12 cellular contexts compared by ENCODE assay signal in genomic region chr2:54983345-54984235, GRCh38.
DNase-seq lines count a peak whose midpoint lies in the region; ATAC-seq and TF ChIP-seq lines count a peak whose summit lies in the region.
"Had no signal": no experiment of that assay in that cellular context is flagged by ENCODE, and none has a peak within 500 bp of the region (broad histone marks: within the 10 kb centered on the region; RNA-seq: fewer than 3 reads in every experiment).

No MANE protein-coding gene starts in this region.

- H4K20me1 ChIP-seq in IMR-90 (ENCODE audit: insufficient read depth, low read length): peaks cover 98% of the 10 kb centered on the region

- no peak overlapping the region for H4K91ac ChIP-seq in IMR-90 (ENCODE audit: insufficient read depth, low read depth, low read length)

- peaks cover 32% of the 10 kb centered on the region for H3K36me3 Mint-ChIP-seq in type B pancreatic cell

- H2BK5ac ChIP-seq in IMR-90 (ENCODE audit: low read depth, low read length, poor library complexity, severe bottlenecking): peak overlapping the region; percentile 36

- H2BK120ac ChIP-seq in IMR-90 (ENCODE audit: low read depth, low read length): no peak overlapping the region

- no peak for TF ChIP-seq RAD21 in IMR-90 (IDR thresholded peaks at IDR 0.05; ENCODE audit: low read length)

- no peaks in the 10 kb centered on the region for H3K9me3 Mint-ChIP-seq in type B pancreatic cell
- H3K9me3 Mint-ChIP-seq: T-cell had no signal

- no peak overlapping the region for H4K5ac ChIP-seq in IMR-90 (ENCODE audit: low read depth, low read length)

- H3K4me1 ChIP-seq in ACC112 (ENCODE audit: control insufficient read depth, insufficient read depth, low read length, unreplicated experiment) (peaks cover 38% of the 10 kb centered on the region), IMR-90 (ENCODE audit: control insufficient read depth, insufficient read depth, low read length) (peaks cover 14% of the 10 kb centered on the region), breast epithelium (peaks cover 0 to 23% of the 10 kb centered on the region in 2 donors)

- H3K4me3 ChIP-seq in ACC112 (ENCODE audit: low read depth, low read length) (no peak overlapping the region; the same call in 1 of the 2 replicates), IMR-90 (ENCODE audit: insufficient read depth, low read depth, low read length) (no peak overlapping the region), breast epithelium (no peak overlapping the region)
- H3K4me3 ChIP-seq: body of pancreas had no signal

- DNase-seq in IMR-90: no peak
- no peak for DNase-seq in breast epithelium (ENCODE audit: low spot score in 2 of 2)
- peak; percentile 41 for DNase-seq in iris pigment epithelial cell (ENCODE audit: low read depth)
- DNase-seq in DMS153 (lab: John Stamatoyannopoulos, UW): no peak
- DNase-seq in LoVo (ENCODE audit: low spot score): no peak
- DNase-seq in type B pancreatic cell (ENCODE audit: extremely low spot score, unreplicated experiment): no peak
- DNase-seq in GM13977 (ENCODE audit: low spot score): no peak
- DNase-seq: body of pancreas, mesendoderm, NCI-H69, T-cell had no signal

- WGBS in IMR-90 (ENCODE audit: extremely low coverage in 2 of 2, insufficient read length in 1 of 2), 2 experiments: 100% methylated on average over 1 of the region's 3 CpGs; no CpG with 5 or more reads in 1 of the 2 experiments

- H3K79me2 ChIP-seq in ACC112 (ENCODE audit: control insufficient read depth, insufficient read depth, low read length, unreplicated experiment): peaks cover 89% of the 10 kb centered on the region

- no peak overlapping the region for H2AK9ac ChIP-seq in IMR-90 (replicated peaks; ENCODE audit: low read depth, low read length, poor library complexity)

- H3K27ac Mint-ChIP-seq in type B pancreatic cell: no peak overlapping the region

- no peak overlapping the region for H3K4ac ChIP-seq in IMR-90 (ENCODE audit: low read depth, low read length)

- no peak overlapping the region for H4K8ac ChIP-seq in IMR-90 (ENCODE audit: low read depth in 2 of 2, low read length in 2 of 2)

- in situ Hi-C loops in IMR-90 (cut with MboI; ENCODE audit: low sequenced_read_pairs): no loop called here
- in situ Hi-C loops in GM13977 (cut with MboI; ENCODE audit: low pct_unique_long_range_greater_than_20kb, low sequenced_read_pairs, unreplicated experiment): no loop called here

- H3K9me1 ChIP-seq in IMR-90 (ENCODE audit: insufficient read depth, low read length): peaks cover 8% of the 10 kb centered on the region

- H3K4me3 Mint-ChIP-seq in type B pancreatic cell: no peak overlapping the region
- H3K4me3 Mint-ChIP-seq: T-cell had no signal

- no peak overlapping the region for H3K14ac ChIP-seq in IMR-90 (replicated peaks; ENCODE audit: low read depth, low read length)

- no peak overlapping the region for H3K9ac ChIP-seq in IMR-90 (ENCODE audit: low read depth, low read length)

- H3K36me3 ChIP-seq in ACC112 (ENCODE audit: insufficient read depth, low read length): peaks cover 54% of the 10 kb centered on the region
- peaks cover 21% of the 10 kb centered on the region for H3K36me3 ChIP-seq in IMR-90 (ENCODE audit: control insufficient read depth, insufficient read depth, low read length)
- H3K36me3 ChIP-seq in breast epithelium: no peaks in the 10 kb centered on the region

- peak; percentile 8; the same call in 1 of the 2 replicates for ATAC-seq in IMR-90 (ENCODE audit: low read depth)
- ATAC-seq: body of pancreas, T-cell had no signal

- no peak overlapping the region for H2BK20ac ChIP-seq in IMR-90 (ENCODE audit: low read depth, low read length)

- H3K23ac ChIP-seq in IMR-90 (ENCODE audit: low read depth, low read length): peak overlapping the region; percentile 26; the same call in 1 of the 2 replicates

- TF ChIP-seq CTCF in IMR-90 (conservative IDR thresholded peaks at IDR 0.05; ENCODE audit: low read depth, low read length) (no peak), breast epithelium (IDR thresholded peaks at IDR 0.05) (no peak), type B pancreatic cell (conservative IDR thresholded peaks at IDR 0.05) (no peak), GM13977 (IDR thresholded peaks at IDR 0.05; ENCODE audit: extremely low read depth, insufficient read depth, missing control alignments) (no peak)

- no TSS peak for BruUV-seq in IMR-90 (replicated peaks; lab: Mats Ljungman, UMichigan)

- CTCF ChIA-PET in IMR-90 (lab: Yijun Ruan, JAX): no interaction called here

- no peak overlapping the region for H2AFZ ChIP-seq in ACC112 (ENCODE audit: low read length, unreplicated experiment)
- no peak overlapping the region for H2AFZ ChIP-seq in IMR-90 (replicated peaks; ENCODE audit: low read length, poor library complexity)

- no peaks in the 10 kb centered on the region for H3K27me3 ChIP-seq in ACC112 (ENCODE audit: insufficient read depth, low read length)
- H3K27me3 ChIP-seq in IMR-90 (ENCODE audit: control insufficient read depth, insufficient read depth, low read length): no peaks in the 10 kb centered on the region
- H3K27me3 ChIP-seq in breast epithelium: no peaks in the 10 kb centered on the region
- H3K27me3 ChIP-seq: body of pancreas had no signal

- peaks cover 23% of the 10 kb centered on the region for H3K4me1 Mint-ChIP-seq in type B pancreatic cell (ENCODE audit: unreplicated experiment)

- intact Hi-C loops in IMR-90 (cut with micrococcal nuclease): loop anchor here (5.0 to 10.0 kb wide), 2 partner anchors 194 to 259 kb away; partner anchors contain the start of gene EML6
- intact Hi-C loops in breast epithelium (cut with DNase I; ENCODE audit: low total_unique reads): no loop called here

- dilution Hi-C loops in IMR-90 (cut with HindIII; ENCODE audit: low sequenced_read_pairs, unreplicated experiment): no loop called here

- no peaks in the 10 kb centered on the region for H3K27me3 Mint-ChIP-seq in type B pancreatic cell
- H3K27me3 Mint-ChIP-seq: T-cell had no signal

- no peak overlapping the region for H3K18ac ChIP-seq in IMR-90 (ENCODE audit: low read depth, low read length)

- TF ChIP-seq POLR2A in IMR-90 (IDR thresholded peaks at IDR 0.05; ENCODE audit: low read depth, low read length): no peak
- no peak for TF ChIP-seq POLR2A in breast epithelium (IDR thresholded peaks at IDR 0.05)

- H3K9me3 ChIP-seq in IMR-90 (ENCODE audit: control insufficient read depth, insufficient read depth, low read length) (no peaks in the 10 kb centered on the region), breast epithelium (no peaks in the 10 kb centered on the region)
- H3K9me3 ChIP-seq: body of pancreas had no signal

- H3K27ac ChIP-seq in ACC112 (ENCODE audit: low read depth, low read length) (peak overlapping the region; percentile 16), IMR-90 (ENCODE audit: insufficient read depth, low read length) (no peak overlapping the region), breast epithelium (peak overlapping the region; percentile 33 to 63)

- POLR2A ChIA-PET in IMR-90 (lab: Charles Lee; ENCODE audit: unreplicated experiment): no interaction called here

- peaks cover under 1 to 56% of the 10 kb centered on the region in 2 experiments; a peak in 2 of 4 replicates for H3K79me1 ChIP-seq in IMR-90 (ENCODE audit: low read depth in 1 of 2, low read length in 2 of 2)

- no peak overlapping the region for H2AK5ac ChIP-seq in IMR-90 (ENCODE audit: low read depth, low read length)

- H3K56ac ChIP-seq in IMR-90 (ENCODE audit: extremely low read depth, insufficient read depth, low read length): no peak overlapping the region

- no peak overlapping the region for H2BK15ac ChIP-seq in IMR-90 (ENCODE audit: low read depth, low read length)

- no peak overlapping the region for H3K4me2 ChIP-seq in IMR-90 (ENCODE audit: low read depth, low read length)

TF ChIP-seq in IMR-90, 13 proteins besides CTCF, POLR2A, EP300 and RAD21:
- TF ChIP-seq MAFK (IDR thresholded peaks at IDR 0.05; ENCODE audit: low read depth, low read length) (no peak), MXI1 (IDR thresholded peaks at IDR 0.05; ENCODE audit: borderline replicate concordance, low read depth, low read length) (no peak), MAZ (IDR thresholded peaks at IDR 0.05; ENCODE audit: borderline replicate concordance, low read depth, low read length) (no peak), SMC3 (IDR thresholded peaks at IDR 0.05; ENCODE audit: low read depth, low read length) (no peak), CHD1 (IDR thresholded peaks at IDR 0.05; ENCODE audit: low read depth, low read length) (no peak), USF2 (IDR thresholded peaks at IDR 0.05; ENCODE audit: low read depth, low read length) (no peak), RCOR1 (IDR thresholded peaks at IDR 0.05; ENCODE audit: insufficient replicate concordance, low read length) (no peak), CEBPB (IDR thresholded peaks at IDR 0.05; ENCODE audit: low read depth, low read length) (no peak), FOS (IDR thresholded peaks at IDR 0.05; ENCODE audit: low read depth, low read length) (no peak), ELK1 (IDR thresholded peaks at IDR 0.05; ENCODE audit: borderline replicate concordance, low read depth, low read length) (no peak), BHLHE40 (IDR thresholded peaks at IDR 0.05; ENCODE audit: low read depth, low read length) (no peak), RFX5 (IDR thresholded peaks at IDR 0.05; ENCODE audit: low read depth, low read length) (no peak), NFE2L2 (IDR thresholded peaks at IDR 0.05; ENCODE audit: low read depth, low read length) (no peak)
